In the genomic region with DNA sequence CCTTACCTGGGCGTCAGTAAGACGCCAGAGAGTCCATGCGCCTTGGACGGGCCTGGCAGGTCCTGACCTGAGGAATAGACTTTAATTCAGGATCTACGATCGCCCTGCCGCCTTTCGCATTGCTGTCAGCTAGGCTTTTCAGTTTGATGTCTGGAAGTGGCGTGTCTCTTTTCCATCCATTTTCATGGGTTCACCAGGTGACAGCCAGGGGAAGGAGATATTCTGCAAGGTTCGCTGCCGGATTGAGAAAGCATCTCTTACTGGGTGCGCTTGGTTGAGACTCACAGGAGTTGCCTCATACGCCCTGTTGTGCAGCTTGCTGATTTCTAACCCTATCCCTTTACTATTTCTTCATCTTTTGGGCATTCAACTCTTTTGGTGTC, we compare ENCODE assay signal across 9 cellular contexts. TPM values are rescaled to one million over a fixed set of nuclear protein-coding genes. Genes with fewer than 3 reads are reported as not detected.
A peak's percentile ranks its signal among the peaks of the same experiment; 100 is the strongest.
DNase-seq lines count a peak whose midpoint lies in the region; ATAC-seq, FAIRE-seq and TF ChIP-seq lines count a peak whose summit lies in the region.
"Had no signal": no experiment of that assay in that cellular context is flagged by ENCODE, and none has a peak within 500 bp of the region (broad histone marks: within the 10 kb centered on the region; RNA-seq: fewer than 3 reads in every experiment).

No MANE protein-coding gene starts in this region.

- WGBS in H9 (ENCODE audit: extremely low coverage, insufficient read length, low lambda C conversion rate): no CpG with 5 or more reads among the region's 13 CpGs
- WGBS in right cardiac atrium: 27% methylated on average over 13 of the region's 13 CpGs
- WGBS in smooth muscle cell (ENCODE audit: low lambda C conversion rate): 13% methylated on average over 13 of the region's 13 CpGs
- 16 to 34% (median 21%) methylated on average over 5 to 13 of the region's 13 CpGs for WGBS in adrenal gland, 4 donors

- 0 out of 2 replicates have a peak, but pooled peaks cover 4% of the 10 kb centered on the region for H3K4me1 ChIP-seq in H9 (ENCODE audit: insufficient read depth, low read length)
- H3K4me1 ChIP-seq in right cardiac atrium (ENCODE audit: control insufficient read depth, insufficient read depth, low read length): no peaks in the 10 kb centered on the region
- H3K4me1 ChIP-seq in smooth muscle cell (ENCODE audit: low read depth): peaks cover 13% of the 10 kb centered on the region
- no peaks in the 10 kb centered on the region for H3K4me1 ChIP-seq in adrenal gland (replicated peaks in 1 of 2)

- H3K4me3 ChIP-seq in right cardiac atrium (ENCODE audit: low read length) (peak overlapping the region; percentile 58), smooth muscle cell (peak overlapping the region; percentile 68), adrenal gland (peak overlapping the region in 1 of 4 donors; percentile 40)

- no peaks in the 10 kb centered on the region for H3K9me3 ChIP-seq in H9 (ENCODE audit: control insufficient read depth, low read depth, low read length)
- no peaks in the 10 kb centered on the region for H3K9me3 ChIP-seq in right cardiac atrium (ENCODE audit: control insufficient read depth, low read length)
- H3K9me3 ChIP-seq in smooth muscle cell (replicated peaks; ENCODE audit: low read depth): no peaks in the 10 kb centered on the region
- no peaks in the 10 kb centered on the region for H3K9me3 ChIP-seq in adrenal gland (replicated peaks in 1 of 3)

- no peak; the same call in 2 of the 3 replicates for TF ChIP-seq CTCF in H9 (conservative IDR thresholded peaks at IDR 0.05)
- TF ChIP-seq CTCF in VCaP (conservative IDR thresholded peaks at IDR 0.05): peak; percentile 52
- TF ChIP-seq CTCF in smooth muscle cell (IDR thresholded peaks at IDR 0.05; ENCODE audit: borderline replicate concordance, insufficient read depth, poor library complexity, severe bottlenecking): no peak
- no peak for TF ChIP-seq CTCF in adrenal gland (IDR thresholded peaks at IDR 0.05)

- no peak overlapping the region for H2BK120ac ChIP-seq in H9 (ENCODE audit: low read depth, low read length, poor library complexity, severe bottlenecking)

- H3K36me3 Mint-ChIP-seq in H9 (ENCODE audit: insufficient read depth in 1 of 3, low read depth in 3 of 3): no peaks in the 10 kb centered on the region

- H3K18ac ChIP-seq in H9 (ENCODE audit: insufficient read length, low read depth, low read length): no peak overlapping the region

- H3K27ac ChIP-seq in H9 (ENCODE audit: insufficient read length, low read depth, low read length): no peak overlapping the region
- no peak overlapping the region for H3K27ac ChIP-seq in VCaP
- H3K27ac ChIP-seq in right cardiac atrium (ENCODE audit: low read length): no peak overlapping the region
- no peak overlapping the region for H3K27ac ChIP-seq in smooth muscle cell (ENCODE audit: low read depth)
- H3K27ac ChIP-seq in adrenal gland: no peak overlapping the region

- no peaks in the 10 kb centered on the region; a peak in 1 of 5 replicates for H3K9me3 Mint-ChIP-seq in H9

- H3K4me3 Mint-ChIP-seq in H9: peak overlapping the region; percentile 80 to 84

- no peaks in the 10 kb centered on the region for H3K79me1 ChIP-seq in H9 (ENCODE audit: insufficient read depth, low read depth, low read length, poor library complexity, severe bottlenecking)

- H2BK20ac ChIP-seq in H9 (ENCODE audit: low read depth, low read length, poor library complexity, severe bottlenecking): no peak overlapping the region

- FAIRE-seq in HTR-8/SVneo (lab: Jason Lieb, UNC): no peak

- no peak overlapping the region for H4K5ac ChIP-seq in H9 (ENCODE audit: insufficient read length, low read depth, low read length)

- peaks cover 25 to 28% of the 10 kb centered on the region in 2 experiments for H3K4me1 Mint-ChIP-seq in H9

- H3K27me3 ChIP-seq in H9 (ENCODE audit: insufficient read depth, low read length): peaks cover 4% of the 10 kb centered on the region; the same call in 1 of the 2 replicates
- H3K27me3 ChIP-seq in right cardiac atrium (ENCODE audit: control insufficient read depth, insufficient read depth): no peaks in the 10 kb centered on the region
- H3K27me3 ChIP-seq in smooth muscle cell (ENCODE audit: low read depth): peaks cover 38% of the 10 kb centered on the region
- H3K27me3 ChIP-seq in adrenal gland: peaks cover 11% of the 10 kb centered on the region

- no peak overlapping the region for H3K14ac ChIP-seq in H9 (ENCODE audit: insufficient read depth, low read length)

- no peak overlapping the region for H2BK12ac ChIP-seq in H9 (ENCODE audit: insufficient read length, low read depth, low read length)

- no peak overlapping the region for H3K4ac ChIP-seq in H9 (ENCODE audit: low read depth, low read length)

- no peak overlapping the region for H3K56ac ChIP-seq in H9 (ENCODE audit: insufficient read length, low read depth, low read length)

- H2AFZ ChIP-seq in H9 (ENCODE audit: low read length): no peak overlapping the region
- peak overlapping the region; percentile 90 for H2AFZ ChIP-seq in smooth muscle cell (ENCODE audit: low read depth)

- ATAC-seq in right cardiac atrium (peak; percentile 29 to 48), GM21737 (IDR thresholded peaks at IDR 0.05; ENCODE audit: unreplicated experiment) (no peak)

- H4K91ac ChIP-seq in H9 (ENCODE audit: insufficient read length, low read depth, low read length): no peak overlapping the region

- H4K20me1 ChIP-seq in H9 (ENCODE audit: control insufficient read depth, insufficient read depth, insufficient read length): no peaks in the 10 kb centered on the region
- H4K20me1 ChIP-seq in smooth muscle cell (ENCODE audit: low read depth): no peaks in the 10 kb centered on the region

- peaks cover 24% of the 10 kb centered on the region for H3K27me3 Mint-ChIP-seq in H9 (ENCODE audit: low read depth)

- H3K27ac Mint-ChIP-seq in H9: no peak overlapping the region

- no peaks in the 10 kb centered on the region for H3K36me3 ChIP-seq in smooth muscle cell (ENCODE audit: low read depth)
- H3K36me3 ChIP-seq in adrenal gland (replicated peaks in 1 of 2): no peaks in the 10 kb centered on the region

- H3K23me2 ChIP-seq in H9 (ENCODE audit: insufficient read length, low read depth, low read length, poor library complexity, severe bottlenecking): peaks cover 7% of the 10 kb centered on the region

- H2BK15ac ChIP-seq in H9 (ENCODE audit: low read depth, low read length): no peak overlapping the region

- no peak overlapping the region for H2BK5ac ChIP-seq in H9 (ENCODE audit: insufficient read length, low read length)

- DNase-seq in H9: no peak
- no peak for DNase-seq in right cardiac atrium
- DNase-seq in smooth muscle cell (lab: John Stamatoyannopoulos, UW; ENCODE audit: unreplicated experiment): no peak
- no peak for DNase-seq in hypothalamus (lab: John Stamatoyannopoulos, UW)
- DNase-seq in adrenal gland: no peak
- DNase-seq in HTR-8/SVneo (ENCODE audit: insufficient read length, low spot score): no peak
- DNase-seq: MV-4-11 had no signal

- H3F3A ChIP-seq in smooth muscle cell (ENCODE audit: low read depth): no peaks in the 10 kb centered on the region

- TF ChIP-seq POLR2A in adrenal gland (IDR thresholded peaks at IDR 0.05): no peak

- no peak overlapping the region for H2AK5ac ChIP-seq in H9 (ENCODE audit: insufficient read length, low read length)

- H3K79me2 ChIP-seq in H9 (ENCODE audit: insufficient read depth, low read length) (no peaks in the 10 kb centered on the region), smooth muscle cell (ENCODE audit: low read depth) (no peaks in the 10 kb centered on the region)

- H3K9ac ChIP-seq in H9 (ENCODE audit: extremely low read depth, insufficient read length, low read length) (no peak overlapping the region), smooth muscle cell (ENCODE audit: low read depth) (no peak overlapping the region)

- no peak overlapping the region for H4K8ac ChIP-seq in H9 (replicated peaks; ENCODE audit: insufficient read length, low read depth, low read length)

- H3T11ph ChIP-seq in H9 (ENCODE audit: low read length): no peak overlapping the region

- intact Hi-C loops in right cardiac atrium (cut with DNase I) (no loop called here), adrenal gland (cut with DNase I) (no loop called here)

- H3K4me2 ChIP-seq in H9 (ENCODE audit: insufficient read depth, insufficient read length, low read length) (peak overlapping the region; percentile 77), smooth muscle cell (peak overlapping the region; percentile 93)

- H3K23ac ChIP-seq in H9 (ENCODE audit: insufficient read length, low read depth, low read length): no peak overlapping the region

RNA-seq across cellular contexts. Expression of gene EPHA3, which starts 7.4 kb away (rescaled TPM):
- total RNA-seq in H9 (2021) (0.59 and 0.66 TPM in 2 replicates), right cardiac atrium (10 to 100 TPM in 1 of 4 donors, 1 to 10 TPM in 3; 6.5 to 12.9 (median 7.3) TPM), smooth muscle cell (1.7 and 3.0 TPM in 2 replicates), adrenal gland (1 to 10 TPM in 2 of 8 donors, under 1 TPM in 6; 0.17 to 5.1 (median 0.51) TPM)
- polyA plus RNA-seq in right cardiac atrium (2.7 TPM), smooth muscle cell (0.33 and 0.62 TPM in 2 replicates), adrenal gland (1 to 10 TPM in 1 of 3 donors, under 1 TPM in 2; 0.32 to 1.5 (median 0.47) TPM)
